In the genomic region with DNA sequence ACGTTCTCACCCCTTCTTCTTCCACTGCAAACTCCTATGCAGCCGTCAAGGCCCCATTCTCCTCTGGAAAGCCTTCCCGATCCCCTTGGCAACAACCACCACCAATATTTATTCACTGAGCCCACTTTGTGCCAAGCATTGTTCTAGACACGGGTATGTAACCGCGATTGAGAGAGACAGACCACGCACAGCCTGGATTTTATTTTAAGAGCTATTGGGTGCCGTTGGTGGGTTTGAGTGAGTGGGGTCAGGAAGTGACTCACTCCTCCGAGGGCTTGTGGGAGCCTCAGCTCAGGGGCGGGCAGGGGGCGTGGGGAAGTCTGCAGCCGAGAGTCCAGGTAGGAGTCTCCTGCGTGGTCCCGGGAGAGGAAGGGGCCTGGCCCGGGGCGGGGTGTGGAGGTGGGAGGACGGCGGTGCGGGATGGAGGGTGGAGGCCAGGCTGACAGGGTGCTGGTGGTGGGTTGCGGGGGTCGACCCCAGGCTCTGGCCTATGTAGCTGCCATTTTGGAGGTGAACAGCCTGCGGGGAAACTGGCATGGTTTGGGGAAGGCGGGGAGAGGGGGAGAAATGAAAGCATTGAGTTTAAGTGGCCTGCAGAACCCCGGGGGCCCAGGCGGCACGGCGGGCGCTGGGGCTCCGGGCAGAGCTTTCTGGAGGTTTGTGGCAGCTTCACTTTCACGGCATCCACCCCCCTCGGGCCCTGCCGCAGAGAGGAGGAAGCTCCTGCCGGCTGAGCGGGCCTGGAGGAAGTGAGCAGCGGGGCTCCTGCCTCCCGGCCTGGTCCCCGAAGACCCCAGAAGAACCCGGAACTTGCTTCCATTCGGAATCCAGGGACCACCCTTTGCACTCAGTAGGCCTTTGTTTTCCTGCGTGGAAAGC, we compare ENCODE assay signal across 9 cellular contexts. TPM values are rescaled to one million over a fixed set of nuclear protein-coding genes. Genes with fewer than 3 reads are reported as not detected.
DNase-seq lines count a peak whose midpoint lies in the region; ATAC-seq and TF ChIP-seq lines count a peak whose summit lies in the region.
"Had no signal": no experiment of that assay in that cellular context is flagged by ENCODE, and none has a peak within 500 bp of the region (broad histone marks: within the 10 kb centered on the region; RNA-seq: fewer than 3 reads in every experiment).

No MANE protein-coding gene starts in this region.

- peaks cover 0 to 19% (median 0%) of the 10 kb centered on the region in 45 donors for H3K27me3 ChIP-seq in dorsolateral prefrontal cortex

- H3K27ac ChIP-seq in dorsolateral prefrontal cortex, result peak overlapping the region in 44 of 59 donors; percentile 2 to 81 (median 51)

- DNase-seq in activated CD4-positive, alpha-beta T cell treated with anti-CD3 and anti-CD28 coated beads for 24 hours (ENCODE audit: low read depth in 2 of 2), result peak; percentile 41 to 51
- DNase-seq in dorsolateral prefrontal cortex (peak in 1 of 10 donors; percentile 41), 8988T (no peak), NCI-H82 treated with DMSO at 0.1 percent for 48 hours (lab: John Stamatoyannopoulos, UW; ENCODE audit: unreplicated experiment) (no peak), ecto neural progenitor cell (ENCODE audit: low spot score) (no peak)
- DNase-seq in stimulated activated CD4-positive, alpha-beta T cell treated with anti-CD3 and anti-CD28 coated beads, Interleukin-12 subunit alpha, Interleukin-12 subunit beta, amount 100 ng/mL, for 48 hours (ENCODE audit: low read depth in 2 of 3, low spot score in 1 of 3), result peak in 2 of 3 donors; percentile 38

- peak; percentile 30 for ATAC-seq in HG02885 (IDR thresholded peaks at IDR 0.05; ENCODE audit: poor library complexity, unreplicated experiment)
- no peak for ATAC-seq in HG02840 (IDR thresholded peaks at IDR 0.05; ENCODE audit: low FRiP score, unreplicated experiment)
- ATAC-seq: Panc1 had no signal

- intact Hi-C loops in dorsolateral prefrontal cortex (cut with DNase I), result no loop called here

- no peak for TF ChIP-seq CTCF in dorsolateral prefrontal cortex (IDR thresholded peaks at IDR 0.05 in 54 of 56, conservative IDR thresholded peaks at IDR 0.05 in 2 of 56; ENCODE audit: low read depth in 1 of 56, partially characterized antibody in 56 of 56)

- peak overlapping the region in 37 of 59 donors; percentile 2 to 50 (median 33) for H3K4me3 ChIP-seq in dorsolateral prefrontal cortex

RNA-seq across cellular contexts. Expression of gene PARVG, which starts 0.5 kb away (rescaled TPM):
- 10 to 100 TPM in 55 of 120 experiments, 1 to 10 TPM in 65; 2.0 to 33.6 (median 9.7) TPM for total RNA-seq in dorsolateral prefrontal cortex

Comparison
In these comparisons a context has a peak if more than half of its experiments do, and no peak if none do; other contexts are left out.
1. DNase-seq: peak in activated CD4-positive, alpha-beta T cell treated with anti-CD3 and anti-CD28 coated beads for 24 hours (2 of 2) and stimulated activated CD4-positive, alpha-beta T cell treated with anti-CD3 and anti-CD28 coated beads, Interleukin-12 subunit alpha, Interleukin-12 subunit beta, amount 100 ng/mL, for 48 hours (2 of 3); none in 8988T (single experiment), NCI-H82 treated with DMSO at 0.1 percent for 48 hours (single experiment) and ecto neural progenitor cell (single experiment).